ENCODE assay signal across 10 cellular contexts in the genomic region with DNA sequence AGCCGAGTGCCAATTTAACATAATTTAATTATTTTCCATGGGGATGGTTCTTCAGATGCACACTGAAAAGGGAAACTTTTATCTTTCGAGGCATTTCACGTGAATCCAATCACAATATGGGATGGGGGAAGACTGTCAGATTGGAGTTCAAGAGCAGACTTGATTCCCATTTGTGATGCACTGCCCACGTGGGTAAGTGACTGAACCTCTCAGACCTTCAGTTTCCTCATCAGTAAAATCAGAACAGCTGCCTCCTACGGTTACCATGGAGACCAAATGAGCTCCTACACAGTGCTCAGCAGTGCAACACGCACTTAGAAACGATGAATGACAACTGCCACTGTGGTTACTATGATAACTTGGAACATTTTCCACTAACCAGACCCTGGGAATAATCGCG. TPM values are rescaled to one million over a fixed set of nuclear protein-coding genes. Genes with fewer than 3 reads are reported as not detected.
DNase-seq lines count a peak whose midpoint lies in the region; ATAC-seq, FAIRE-seq and TF ChIP-seq lines count a peak whose summit lies in the region.
"Had no signal": no experiment of that assay in that cellular context is flagged by ENCODE, and none has a peak within 500 bp of the region (broad histone marks: within the 10 kb centered on the region; RNA-seq: fewer than 3 reads in every experiment).

No MANE protein-coding gene starts in this region.

- peaks cover 58% of the 10 kb centered on the region for H3K79me2 ChIP-seq in GM12878 (ENCODE audit: control insufficient read depth, insufficient read depth, low read length)

- H3K9me3 Mint-ChIP-seq in activated CD8-positive, alpha-beta memory T cell treated with anti-CD3 and anti-CD28 coated beads, Interleukin-2, amount 10 ng/mL, durations not matched to agents 7 days and 5 days (ENCODE audit: low read depth) = no peaks in the 10 kb centered on the region
- H3K9me3 Mint-ChIP-seq in stimulated activated effector memory CD8-positive, alpha-beta T cell treated with anti-CD3 and anti-CD28 coated beads, Interleukin-12 subunit alpha, Interleukin-12 subunit beta, amount 100 ng/mL, for 72 hours = no peaks in the 10 kb centered on the region
- H3K9me3 Mint-ChIP-seq: CD8-positive, alpha-beta T cell had no signal

- RAD21 ChIA-PET in GM12878 (lab: Charles Lee; ENCODE audit: unreplicated experiment) = interaction anchor here (0.6 to 1.2 kb wide), 3 partner anchors 16 to 53 kb away, joined by 3 to 4 read pairs (median 4); no protein-coding TSS in a partner anchor

- H3K36me3 Mint-ChIP-seq in activated CD8-positive, alpha-beta memory T cell treated with anti-CD3 and anti-CD28 coated beads, Interleukin-2, amount 10 ng/mL, durations not matched to agents 7 days and 5 days = no peaks in the 10 kb centered on the region
- H3K36me3 Mint-ChIP-seq in stimulated activated effector memory CD8-positive, alpha-beta T cell treated with anti-CD3 and anti-CD28 coated beads, Interleukin-12 subunit alpha, Interleukin-12 subunit beta, amount 100 ng/mL, for 72 hours = peaks cover 4% of the 10 kb centered on the region

- WGBS in GM12878 (ENCODE audit: insufficient coverage, insufficient replicate concordance, low lambda C conversion rate, missing lambda C conversion rate) = 25% methylated on average over 9 of the region's 9 CpGs

- ATAC-seq in activated CD8-positive, alpha-beta memory T cell treated with anti-CD3 and anti-CD28 coated beads, Interleukin-2, amount 10 ng/mL, durations not matched to agents 7 days and 5 days = peak; percentile 80
- peak; percentile 96 for ATAC-seq in GM12878
- peak; percentile 100 for ATAC-seq in stimulated activated effector memory CD8-positive, alpha-beta T cell treated with anti-CD3 and anti-CD28 coated beads, Interleukin-12 subunit alpha, Interleukin-12 subunit beta, amount 100 ng/mL, for 72 hours
- ATAC-seq: CD8-positive, alpha-beta T cell; PC-3 had no signal

- POLR2A ChIA-PET in GM12878 (lab: Charles Lee) = no interaction called here

- no peak for TF ChIP-seq RAD21 in GM12878 (IDR thresholded peaks at IDR 0.05; ENCODE audit: insufficient read depth, low read depth, low read length)

- CTCF ChIA-PET in activated CD8-positive, alpha-beta memory T cell treated with anti-CD3 and anti-CD28 coated beads, Interleukin-2, amount 10 ng/mL, durations not matched to agents 7 days and 5 days (lab: Charles Lee) = interaction anchor here (1.6 kb wide), 1 partner anchor 10 kb away, joined by 3 read pairs; no protein-coding TSS in a partner anchor
- CTCF ChIA-PET in GM12878 (lab: Yijun Ruan, JAX) = interaction anchor here (1.0 to 1.5 kb wide), 3 partner anchors 9 to 652 kb away, joined by 3 read pairs; no protein-coding TSS in a partner anchor

- TF ChIP-seq EP300 in GM12878 (IDR thresholded peaks at IDR 0.05; ENCODE audit: borderline replicate concordance in 1 of 2, control insufficient read depth in 1 of 2, low read depth in 2 of 2, low read length in 2 of 2) = no peak; a peak in 1 of 4 replicates

- FAIRE-seq in GM12878 (lab: Jason Lieb, UNC) = peak; percentile 75

- no peak for TF ChIP-seq POLR2A in GM12878 (IDR thresholded peaks at IDR 0.05; ENCODE audit: low read depth, low read length)

- no peaks in the 10 kb centered on the region for H3K27me3 Mint-ChIP-seq in activated CD8-positive, alpha-beta memory T cell treated with anti-CD3 and anti-CD28 coated beads, Interleukin-2, amount 10 ng/mL, durations not matched to agents 7 days and 5 days

- in situ Hi-C loops in GM12878 (cut with MboI) = no loop called here

- peak; percentile 53 for DNase-seq in activated CD8-positive, alpha-beta memory T cell treated with anti-CD3 and anti-CD28 coated beads, Interleukin-2, amount 10 ng/mL, durations not matched to agents 7 days and 5 days
- no peak for DNase-seq in activated CD8-positive, alpha-beta memory T cell treated with anti-CD3 and anti-CD28 coated beads for 24 hours
- DNase-seq in NCI-H1694 (lab: John Stamatoyannopoulos, UW) (peak; percentile 22), GM12878 (ENCODE audit: low read depth, low spot score) (peak; percentile 20), kidney glomerular epithelial cell (lab: John Stamatoyannopoulos, UW) (no peak), mucosa of gallbladder (ENCODE audit: low spot score) (no peak)
- DNase-seq in stimulated activated effector memory CD8-positive, alpha-beta T cell treated with anti-CD3 and anti-CD28 coated beads, Interleukin-12 subunit alpha, Interleukin-12 subunit beta, amount 100 ng/mL, for 72 hours (ENCODE audit: low spot score in 2 of 2) = peak in 1 of 2 donors; percentile 59
- no peak for DNase-seq in NK-92 treated with Interleukin-12 subunit alpha and Interleukin-12 subunit beta, amount 100 ng/mL, for 24 hours (lab: John Stamatoyannopoulos, UW)
- DNase-seq: CD8-positive, alpha-beta T cell; PC-3 had no signal

- H3K27me3 ChIP-seq in GM12878 (replicated peaks in 1 of 2; ENCODE audit: control insufficient read depth in 2 of 2, insufficient read depth in 2 of 2, low read length in 1 of 2) = no peaks in the 10 kb centered on the region

- SMC1A ChIA-PET in GM12878 (lab: Charles Lee; ENCODE audit: uncharacterized antibody, unreplicated experiment) = interaction anchor here (0.6 to 1.2 kb wide), 4 partner anchors 11 to 69 kb away, joined by 3 read pairs; no protein-coding TSS in a partner anchor

- no peak overlapping the region for H3K9ac ChIP-seq in GM12878 (ENCODE audit: control insufficient read depth, insufficient read depth, low read length)

- H3K4me3 Mint-ChIP-seq in activated CD8-positive, alpha-beta memory T cell treated with anti-CD3 and anti-CD28 coated beads, Interleukin-2, amount 10 ng/mL, durations not matched to agents 7 days and 5 days = no peak overlapping the region
- no peak overlapping the region for H3K4me3 Mint-ChIP-seq in stimulated activated effector memory CD8-positive, alpha-beta T cell treated with anti-CD3 and anti-CD28 coated beads, Interleukin-12 subunit alpha, Interleukin-12 subunit beta, amount 100 ng/mL, for 72 hours
- H3K4me3 Mint-ChIP-seq: CD8-positive, alpha-beta T cell had no signal

- H3K27ac ChIP-seq in GM12878 (ENCODE audit: control insufficient read depth, insufficient read depth) = no peak overlapping the region

- no peaks in the 10 kb centered on the region for H3K9me3 ChIP-seq in GM12878 (replicated peaks; ENCODE audit: control insufficient read depth, insufficient read depth, low read length)

- no peak overlapping the region for H3K4me2 ChIP-seq in GM12878 (ENCODE audit: control insufficient read depth, insufficient read depth)

- no peak overlapping the region for H3K4me3 ChIP-seq in GM12878

- no peak for TF ChIP-seq CTCF in GM12878 (IDR thresholded peaks at IDR 0.05 in 2 of 3, conservative IDR thresholded peaks at IDR 0.05 in 1 of 3; ENCODE audit: control insufficient read depth in 2 of 3, extremely low read depth in 1 of 3, insufficient read depth in 1 of 3, low read depth in 3 of 3, low read length in 3 of 3)

- H4K20me1 ChIP-seq in GM12878 (ENCODE audit: control insufficient read depth, insufficient read depth) = no peaks in the 10 kb centered on the region; the same call in 1 of the 2 replicates

- peaks cover 32% of the 10 kb centered on the region for H3K4me1 ChIP-seq in GM12878 (ENCODE audit: control insufficient read depth, insufficient read depth, low read length)

- H3K4me1 Mint-ChIP-seq in activated CD8-positive, alpha-beta memory T cell treated with anti-CD3 and anti-CD28 coated beads, Interleukin-2, amount 10 ng/mL, durations not matched to agents 7 days and 5 days = peaks cover 19% of the 10 kb centered on the region
- H3K4me1 Mint-ChIP-seq in stimulated activated effector memory CD8-positive, alpha-beta T cell treated with anti-CD3 and anti-CD28 coated beads, Interleukin-12 subunit alpha, Interleukin-12 subunit beta, amount 100 ng/mL, for 72 hours = peaks cover 30% of the 10 kb centered on the region

- no TSS peak for BruUV-seq in GM12878 (replicated peaks; lab: Mats Ljungman, UMichigan)

- H2AFZ ChIP-seq in GM12878 (ENCODE audit: control insufficient read depth, low read depth, low read length) = no peak overlapping the region

- H3K36me3 ChIP-seq in GM12878 (ENCODE audit: control insufficient read depth in 2 of 2, insufficient read depth in 2 of 2, low read length in 1 of 2) = no peaks in the 10 kb centered on the region; a peak in 1 of 4 replicates

- H3K27ac Mint-ChIP-seq in activated CD8-positive, alpha-beta memory T cell treated with anti-CD3 and anti-CD28 coated beads, Interleukin-2, amount 10 ng/mL, durations not matched to agents 7 days and 5 days = no peak overlapping the region
- peak overlapping the region; percentile 91 for H3K27ac Mint-ChIP-seq in stimulated activated effector memory CD8-positive, alpha-beta T cell treated with anti-CD3 and anti-CD28 coated beads, Interleukin-12 subunit alpha, Interleukin-12 subunit beta, amount 100 ng/mL, for 72 hours
- H3K27ac Mint-ChIP-seq: CD8-positive, alpha-beta T cell had no signal

- intact Hi-C loops in GM12878 (cut with micrococcal nuclease; ENCODE audit: unreplicated experiment) = no loop called here

RNA-seq across cellular contexts. Expression of gene KIAA0930, which starts 21.7 kb away (rescaled TPM):
- 10 to 100 TPM; 35.1 to 38.6 TPM for total RNA-seq in activated CD8-positive, alpha-beta memory T cell treated with anti-CD3 and anti-CD28 coated beads, Interleukin-2, amount 10 ng/mL, durations not matched to agents 7 days and 5 days
- total RNA-seq in GM12878 (2013; cell fraction: nucleolus; rRNA removed) = 25.3 and 27.5 TPM in 2 replicates
- total RNA-seq in GM12878 (2014; rRNA removed) = 99.8 and 102 TPM in 2 replicates
- 39.2 and 45.2 TPM in 2 replicates for total RNA-seq in GM12878 (2014; rRNA removed; fragmentation: Illumina TruSeq; extraction: Trizol)
- total RNA-seq in GM12878 (2021) = 125 and 127 TPM in 2 replicates
- 23.2 TPM for polyA plus RNA-seq in GM12878 (2011; ENCODE audit: low read depth)
- 38.7 and 58.2 TPM in 2 replicates for polyA plus RNA-seq in GM12878 (2011; rRNA removed)
- 79.0 and 81.0 TPM in 2 replicates for polyA plus RNA-seq in GM12878 (2011; cell fraction: cytosol; rRNA removed)
- polyA plus RNA-seq in GM12878 (2011; cell fraction: nucleus; rRNA removed) = 65.6 and 80.7 TPM in 2 replicates
- 57.8 and 60.4 TPM in 2 replicates for polyA plus RNA-seq in GM12878 (2012)
- 13.4 and 47.4 TPM in 2 replicates for polyA plus RNA-seq in GM12878 (2014; fragmentation: Illumina TruSeq; extraction: Trizol)
- polyA plus RNA-seq in GM12878 (2014; fragmentation: Nextera tagmentation; extraction: Ambion mirVana) = 1 to 10 TPM; 3.6 to 9.2 TPM
- polyA plus RNA-seq in GM12878 (2014; rRNA removed) = 114 and 120 TPM in 2 replicates
- polyA plus RNA-seq in GM12878 (2016; fragmentation: Nextera tagmentation; extraction: Ambion mirVana) = 10 to 100 TPM; 14.2 to 16.3 TPM
- 26.4 and 47.9 TPM in 2 replicates for polyA minus RNA-seq in GM12878 (2011; rRNA and poly(A)+ RNA removed)
- polyA minus RNA-seq in GM12878 (2011; cell fraction: cytosol; rRNA and poly(A)+ RNA removed) = 20.2 and 21.9 TPM in 2 replicates
- polyA minus RNA-seq in GM12878 (2011; cell fraction: nucleus; rRNA and poly(A)+ RNA removed) = 10.3 and 17.9 TPM in 2 replicates
- total RNA-seq in mucosa of gallbladder = 93.1 TPM

RNA-seq across cellular contexts. Expression of gene NUP50, which starts 55.2 kb away (rescaled TPM):
- 100 to 1,000 TPM; 150 to 155 TPM for total RNA-seq in activated CD8-positive, alpha-beta memory T cell treated with anti-CD3 and anti-CD28 coated beads, Interleukin-2, amount 10 ng/mL, durations not matched to agents 7 days and 5 days
- 87.1 and 92.4 TPM in 2 replicates for total RNA-seq in GM12878 (2013; cell fraction: nucleolus; rRNA removed)
- total RNA-seq in GM12878 (2014; rRNA removed) = 79.0 and 83.2 TPM in 2 replicates
- 79.3 and 84.3 TPM in 2 replicates for total RNA-seq in GM12878 (2014; rRNA removed; fragmentation: Illumina TruSeq; extraction: Trizol)
- 117 and 125 TPM in 2 replicates for total RNA-seq in GM12878 (2021)
- 26.3 TPM for polyA plus RNA-seq in GM12878 (2011; ENCODE audit: low read depth)
- polyA plus RNA-seq in GM12878 (2011; rRNA removed) = 46.4 and 49.5 TPM in 2 replicates
- 33.5 and 36.6 TPM in 2 replicates for polyA plus RNA-seq in GM12878 (2011; cell fraction: cytosol; rRNA removed)
- polyA plus RNA-seq in GM12878 (2011; cell fraction: nucleus; rRNA removed) = 39.1 and 47.0 TPM in 2 replicates
- polyA plus RNA-seq in GM12878 (2012) = 39.6 and 44.2 TPM in 2 replicates
- polyA plus RNA-seq in GM12878 (2014; fragmentation: Illumina TruSeq; extraction: Trizol) = 82.5 and 91.0 TPM in 2 replicates
- polyA plus RNA-seq in GM12878 (2014; fragmentation: Nextera tagmentation; extraction: Ambion mirVana) = 10 to 100 TPM; 36.8 to 43.4 TPM
- 66.9 and 71.3 TPM in 2 replicates for polyA plus RNA-seq in GM12878 (2014; rRNA removed)
- 10 to 100 TPM; 78.7 to 89.4 TPM for polyA plus RNA-seq in GM12878 (2016; fragmentation: Nextera tagmentation; extraction: Ambion mirVana)
- 80.2 and 102 TPM in 2 replicates for polyA minus RNA-seq in GM12878 (2011; rRNA and poly(A)+ RNA removed)
- 19.0 and 23.5 TPM in 2 replicates for polyA minus RNA-seq in GM12878 (2011; cell fraction: cytosol; rRNA and poly(A)+ RNA removed)
- polyA minus RNA-seq in GM12878 (2011; cell fraction: nucleus; rRNA and poly(A)+ RNA removed) = 29.1 and 45.1 TPM in 2 replicates
- total RNA-seq in mucosa of gallbladder = 56.0 TPM

Comparison
In these comparisons a context has a peak if more than half of its experiments do, and no peak if none do; other contexts are left out.
1. DNase-seq: peak in activated CD8-positive, alpha-beta memory T cell treated with anti-CD3 and anti-CD28 coated beads, Interleukin-2, amount 10 ng/mL, durations not matched to agents 7 days and 5 days (single experiment), NCI-H1694 (single experiment) and GM12878 (single experiment); none in activated CD8-positive, alpha-beta memory T cell treated with anti-CD3 and anti-CD28 coated beads for 24 hours (single experiment), NK-92 treated with Interleukin-12 subunit alpha and Interleukin-12 subunit beta, amount 100 ng/mL, for 24 hours (single experiment), kidney glomerular epithelial cell (single experiment) and mucosa of gallbladder (single experiment).
2. Peak in every context shown above with its lines, with median percentiles within 50 percentile points of each other: ATAC-seq.